In the genomic region with DNA sequence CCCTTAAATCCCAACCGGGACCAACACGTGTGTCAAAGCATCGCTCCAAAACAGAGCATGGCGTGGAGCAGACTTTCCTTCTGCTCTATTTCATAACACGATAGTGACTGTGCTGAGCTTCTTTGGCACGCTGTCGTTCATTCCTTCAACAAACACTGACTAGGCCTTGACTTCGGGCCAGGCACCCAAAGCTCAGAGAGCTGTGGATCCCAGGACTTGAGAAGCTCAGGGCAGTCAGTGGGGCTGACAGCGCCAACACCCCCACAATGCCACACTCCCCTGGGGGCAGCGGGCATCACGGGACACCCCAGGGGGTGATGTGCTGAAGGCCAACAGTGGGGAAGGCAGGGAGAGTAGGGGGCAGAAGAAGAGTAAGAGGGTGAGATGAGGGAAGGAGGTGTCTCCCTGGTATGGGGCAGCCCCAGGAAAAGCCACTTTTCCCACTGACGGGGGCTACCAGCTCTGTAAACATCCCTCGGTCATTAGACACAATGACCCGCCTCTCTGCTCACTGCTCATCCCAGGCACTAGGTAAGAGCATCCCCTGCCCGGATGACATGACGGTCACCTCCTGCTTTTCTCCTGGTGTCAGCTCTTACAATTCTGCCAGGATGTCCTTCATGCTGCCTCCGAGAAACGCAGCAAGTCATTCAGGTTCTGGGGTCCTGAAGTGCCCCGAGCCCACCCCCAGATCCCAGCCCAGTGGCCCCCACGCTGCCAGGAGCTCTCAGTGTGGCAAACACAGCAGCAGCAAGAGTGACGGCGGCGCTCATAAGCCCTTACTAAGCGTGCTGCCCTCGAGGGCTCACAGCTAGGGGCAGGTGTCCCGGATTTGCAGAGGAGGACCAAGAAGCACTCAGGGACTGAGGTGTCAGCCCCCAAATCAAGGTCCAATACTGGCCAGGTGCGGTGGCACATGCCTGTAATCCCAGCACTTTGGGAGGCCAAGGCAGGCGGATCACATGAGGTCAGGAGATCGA, we compare ENCODE assay signal across 12 cellular contexts.
"Had no signal": no experiment of that assay in that cellular context is flagged by ENCODE, and none has a peak within 500 bp of the region (broad histone marks: within the 10 kb centered on the region; RNA-seq: fewer than 3 reads in every experiment).

No MANE protein-coding gene starts in this region.

- H3K4me3 Mint-ChIP-seq: activated CD8-positive, alpha-beta T cell treated with anti-CD3 and anti-CD28 coated beads for 36 hours; activated naive CD8-positive, alpha-beta T cell treated with anti-CD3 and anti-CD28 coated beads, Interleukin-2, amount 50 U/mL, for 24 hours; activated T-cell treated with anti-CD3 and anti-CD28 coated beads, Interleukin-2, amount 50 U/mL, for 72 hours; naive thymus-derived CD8-positive, alpha-beta T cell had no signal

- H3K27ac ChIP-seq: ascending aorta, colonic mucosa had no signal

- H3K27me3 ChIP-seq: ascending aorta, colonic mucosa had no signal

- H3K36me3 ChIP-seq: ascending aorta, colonic mucosa had no signal

- H3K9me3 Mint-ChIP-seq: activated CD8-positive, alpha-beta T cell treated with anti-CD3 and anti-CD28 coated beads for 36 hours; activated naive CD8-positive, alpha-beta T cell treated with anti-CD3 and anti-CD28 coated beads, Interleukin-2, amount 50 U/mL, for 24 hours; activated T-cell treated with anti-CD3 and anti-CD28 coated beads, Interleukin-2, amount 50 U/mL, for 72 hours; naive thymus-derived CD8-positive, alpha-beta T cell had no signal

- H3K27ac Mint-ChIP-seq: activated CD8-positive, alpha-beta T cell treated with anti-CD3 and anti-CD28 coated beads for 36 hours; activated naive CD8-positive, alpha-beta T cell treated with anti-CD3 and anti-CD28 coated beads, Interleukin-2, amount 50 U/mL, for 24 hours; activated T-cell treated with anti-CD3 and anti-CD28 coated beads, Interleukin-2, amount 50 U/mL, for 72 hours had no signal

- H3K9me3 ChIP-seq: ascending aorta, colonic mucosa had no signal

- H3K4me3 ChIP-seq: ascending aorta, colonic mucosa had no signal

- H3K36me3 Mint-ChIP-seq: naive thymus-derived CD8-positive, alpha-beta T cell had no signal

- H3K27me3 Mint-ChIP-seq: activated CD8-positive, alpha-beta T cell treated with anti-CD3 and anti-CD28 coated beads for 36 hours; activated naive CD8-positive, alpha-beta T cell treated with anti-CD3 and anti-CD28 coated beads, Interleukin-2, amount 50 U/mL, for 24 hours had no signal

- H3K4me1 Mint-ChIP-seq: activated naive CD8-positive, alpha-beta T cell treated with anti-CD3 and anti-CD28 coated beads, Interleukin-2, amount 50 U/mL, for 24 hours had no signal

- ATAC-seq: activated CD8-positive, alpha-beta T cell treated with anti-CD3 and anti-CD28 coated beads for 36 hours; activated naive CD8-positive, alpha-beta T cell treated with anti-CD3 and anti-CD28 coated beads, Interleukin-2, amount 50 U/mL, for 24 hours; activated T-cell treated with anti-CD3 and anti-CD28 coated beads, Interleukin-2, amount 50 U/mL, for 72 hours; naive thymus-derived CD8-positive, alpha-beta T cell; stimulated activated naive CD8-positive, alpha-beta T cell treated with anti-CD3 and anti-CD28 coated beads, Interleukin-15, Interleukin-2, amounts not matched to agents 100 U/mL and 50 U/mL, for 24 hours had no signal

- DNase-seq: activated CD8-positive, alpha-beta memory T cell treated with anti-CD3 and anti-CD28 coated beads, Interleukin-2, amount 50 U/mL, for 4 hours; activated CD8-positive, alpha-beta T cell treated with anti-CD3 and anti-CD28 coated beads for 36 hours; activated naive CD8-positive, alpha-beta T cell treated with anti-CD3 and anti-CD28 coated beads, Interleukin-2, amount 50 U/mL, for 24 hours; activated T-cell treated with anti-CD3 and anti-CD28 coated beads, Interleukin-2, amount 50 U/mL, for 72 hours; colonic mucosa; mammary epithelial cell; naive thymus-derived CD8-positive, alpha-beta T cell; occipital lobe; stimulated activated CD4-positive, alpha-beta T cell treated with anti-CD3 and anti-CD28 coated beads, Interleukin-12 subunit alpha, Interleukin-12 subunit beta, amount 100 ng/mL, for 4 hours; stimulated activated naive CD8-positive, alpha-beta T cell treated with anti-CD3 and anti-CD28 coated beads, Interleukin-15, Interleukin-2, amounts not matched to agents 100 U/mL and 50 U/mL, for 24 hours; SW 1271 had no signal

- H3K4me1 ChIP-seq: ascending aorta, colonic mucosa had no signal
